In the genomic region with DNA sequence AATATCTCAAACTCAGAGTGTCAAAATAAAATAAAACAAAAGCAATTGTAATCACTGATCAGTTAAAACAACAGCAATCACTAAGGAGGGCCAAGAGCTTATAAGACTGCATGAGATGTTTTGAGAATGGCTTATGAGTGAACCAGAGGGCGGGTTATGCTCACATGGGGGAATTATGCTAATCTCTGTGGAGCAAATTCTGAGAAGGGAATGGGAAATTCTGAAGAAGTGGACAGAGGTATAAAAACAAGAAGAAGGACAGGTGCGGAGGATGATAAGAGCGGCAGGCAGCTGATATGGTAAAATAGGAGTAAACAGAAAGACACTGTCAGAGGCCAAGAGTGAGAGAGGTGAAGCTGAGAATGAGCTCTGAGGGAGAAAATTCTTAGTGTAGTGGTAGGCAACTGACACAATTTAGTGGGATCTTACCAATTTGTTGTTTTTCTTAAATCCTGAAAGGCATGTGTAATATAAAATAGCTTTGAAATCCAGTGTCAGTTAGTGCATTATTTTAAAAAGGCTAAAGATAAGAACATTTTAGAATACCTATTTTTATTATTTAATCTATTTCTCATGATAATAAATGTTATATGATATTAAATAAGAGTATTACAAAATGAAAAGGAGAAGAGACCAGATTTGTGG, we compare ENCODE assay signal across 1 cellular context.
TF ChIP-seq lines count a peak whose summit lies in the region.

No MANE protein-coding gene starts in this region.

TF ChIP-seq in K562, 482 proteins besides CTCF, POLR2A, EP300 and RAD21 (continued from another document):
- TF ChIP-seq ERF (CRISPR knock-in tag; IDR thresholded peaks at IDR 0.05) (no peak), SMAD1 (IDR thresholded peaks at IDR 0.05; ENCODE audit: low read depth, low read length, partially characterized antibody) (no peak), MXD1 (CRISPR knock-in tag; IDR thresholded peaks at IDR 0.05; ENCODE audit: borderline replicate concordance, poor library complexity, severe bottlenecking) (no peak)
